In the genomic region with DNA sequence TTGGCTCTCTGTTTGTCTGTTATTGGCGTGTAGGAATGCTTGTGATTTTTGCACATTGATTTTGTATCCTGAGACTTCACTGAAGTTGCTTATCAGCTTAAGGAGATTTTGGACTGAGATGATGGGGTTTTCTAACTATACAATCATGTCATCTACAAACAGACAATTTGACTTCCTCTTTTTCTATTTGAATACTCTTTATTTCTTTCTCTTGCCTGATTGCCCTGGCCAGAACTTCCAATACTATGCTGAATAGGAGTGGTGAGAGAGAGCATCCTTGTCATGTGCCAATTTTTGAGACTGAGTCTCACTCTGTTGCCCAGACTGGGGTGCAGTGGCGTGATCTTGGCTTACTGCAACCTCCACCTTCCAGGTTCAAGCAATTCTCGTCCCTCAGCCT, we compare ENCODE assay signal across 1 cellular context. TPM values are rescaled to one million over a fixed set of nuclear protein-coding genes. Genes with fewer than 3 reads are reported as not detected.
"Had no signal": no experiment of that assay in that cellular context is flagged by ENCODE, and none has a peak within 500 bp of the region (broad histone marks: within the 10 kb centered on the region; RNA-seq: fewer than 3 reads in every experiment).

No MANE protein-coding gene starts in this region.

RNA-seq across cellular contexts. Expression of gene PIH1D2, which starts 25.6 kb away (rescaled TPM):
- total RNA-seq: mononuclear cell had no signal
